ENCODE assay signal across 10 cellular contexts in genomic region chr10:110834622-110835219, GRCh38. TPM values are rescaled to one million over a fixed set of nuclear protein-coding genes. Genes with fewer than 3 reads are reported as not detected.
A peak's percentile ranks its signal among the peaks of the same experiment; 100 is the strongest.
DNase-seq lines count a peak whose midpoint lies in the region; ATAC-seq, FAIRE-seq and TF ChIP-seq lines count a peak whose summit lies in the region.
"Had no signal": no experiment of that assay in that cellular context is flagged by ENCODE, and none has a peak within 500 bp of the region (broad histone marks: within the 10 kb centered on the region; RNA-seq: fewer than 3 reads in every experiment).

No MANE protein-coding gene starts in this region.

- DNase-seq in NCI-H2227 treated with DMSO at 0.1 percent for 48 hours (lab: John Stamatoyannopoulos, UW) (peak; percentile 57), endothelial cell (ENCODE audit: low spot score) (no peak), ovary (peak; percentile 67 to 83 (median 74)), OCI-M1 (lab: John Stamatoyannopoulos, UW) (no peak), HAP-1 (ENCODE audit: low spot score in 2 of 2) (no peak)
- no peak for DNase-seq in effector memory CD8-positive, alpha-beta T cell
- DNase-seq: right lobe of liver had no signal

- TF ChIP-seq POLR2A in ovary (IDR thresholded peaks at IDR 0.05), result peak; percentile 18

- FAIRE-seq in G401.6 (lab: Jason Lieb, UNC), result peak; percentile 97
- FAIRE-seq: astrocyte had no signal

- H3K9me3 ChIP-seq in ovary, result no peaks in the 10 kb centered on the region
- no peaks in the 10 kb centered on the region for H3K9me3 ChIP-seq in HAP-1
- H3K9me3 ChIP-seq: right lobe of liver had no signal

- 9 to 18% (median 11%) methylated on average over 6 of the region's 6 CpGs for WGBS in ovary, 3 donors

- H3K4me3 Mint-ChIP-seq in endothelial cell (ENCODE audit: unreplicated experiment), result no peak overlapping the region
- no peak overlapping the region for H3K4me3 Mint-ChIP-seq in effector memory CD8-positive, alpha-beta T cell

- peak overlapping the region; percentile 1 to 85 for H3K27ac ChIP-seq in ovary
- H3K27ac ChIP-seq: right lobe of liver had no signal

- H3K4me1 Mint-ChIP-seq in endothelial cell (ENCODE audit: unreplicated experiment), result peaks cover 27% of the 10 kb centered on the region
- peaks cover 4% of the 10 kb centered on the region in 2 donors for H3K4me1 Mint-ChIP-seq in effector memory CD8-positive, alpha-beta T cell (ENCODE audit: low read depth in 2 of 2)

- H3K27me3 ChIP-seq in ovary, result no peaks in the 10 kb centered on the region
- H3K27me3 ChIP-seq in HAP-1 (ENCODE audit: low read depth), result no peaks in the 10 kb centered on the region
- H3K27me3 ChIP-seq: right lobe of liver had no signal

- H3K36me3 ChIP-seq in ovary (no peaks in the 10 kb centered on the region), HAP-1 (replicated peaks) (no peaks in the 10 kb centered on the region)
- H3K36me3 ChIP-seq: right lobe of liver had no signal

- H3K9me3 Mint-ChIP-seq in endothelial cell (ENCODE audit: unreplicated experiment), result no peaks in the 10 kb centered on the region
- H3K9me3 Mint-ChIP-seq in effector memory CD8-positive, alpha-beta T cell, result no peaks in the 10 kb centered on the region

- H3K4me1 ChIP-seq in ovary (ENCODE audit: insufficient read depth), result peaks cover 43% of the 10 kb centered on the region
- H3K4me1 ChIP-seq in HAP-1, result no peaks in the 10 kb centered on the region
- H3K4me1 ChIP-seq: right lobe of liver had no signal

- TF ChIP-seq EP300 in ovary (IDR thresholded peaks at IDR 0.05), result no peak

- intact Hi-C loops in ovary (cut with DNase I), result loop anchor here in 1 of 4 donors (5.0 kb wide), 1 partner anchor 38 kb away; the partner anchor contains the start of gene PDCD4

- in situ Hi-C loops in HAP-1 (cut with MboI; ENCODE audit: low sequenced_read_pairs), result no loop called here

- no peaks in the 10 kb centered on the region for H3K36me3 Mint-ChIP-seq in endothelial cell (ENCODE audit: low read depth, unreplicated experiment)
- no peaks in the 10 kb centered on the region for H3K36me3 Mint-ChIP-seq in effector memory CD8-positive, alpha-beta T cell (ENCODE audit: insufficient read depth)

- H3K4me3 ChIP-seq in ovary (no peak overlapping the region), HAP-1 (no peak overlapping the region)
- H3K4me3 ChIP-seq: right lobe of liver had no signal

- H3K27ac Mint-ChIP-seq in endothelial cell (ENCODE audit: unreplicated experiment), result peak overlapping the region; percentile 72
- peak overlapping the region in 1 of 2 donors; percentile 49 for H3K27ac Mint-ChIP-seq in effector memory CD8-positive, alpha-beta T cell

- TF ChIP-seq CTCF in endothelial cell (IDR thresholded peaks at IDR 0.05; ENCODE audit: unreplicated experiment) (no peak), ovary (IDR thresholded peaks at IDR 0.05) (no peak)

- no peak for ATAC-seq in effector memory CD8-positive, alpha-beta T cell (replicated peaks)
- no peak for ATAC-seq in HG02870 (IDR thresholded peaks at IDR 0.05; ENCODE audit: unreplicated experiment)

- H3K27me3 Mint-ChIP-seq in endothelial cell (ENCODE audit: unreplicated experiment), result peaks cover 3% of the 10 kb centered on the region
- no peaks in the 10 kb centered on the region for H3K27me3 Mint-ChIP-seq in effector memory CD8-positive, alpha-beta T cell

RNA-seq across cellular contexts. Expression of gene PDCD4, which starts 37.0 kb away (rescaled TPM):
- 50.4 TPM for total RNA-seq in endothelial cell (ENCODE audit: unreplicated experiment)
- total RNA-seq in ovary, result 100 to 1,000 TPM; 103 to 399 (median 185) TPM
- polyA plus RNA-seq in ovary, result 100 to 1,000 TPM; 136 to 209 TPM

Comparison
In these comparisons a context has a peak if more than half of its experiments do, and no peak if none do; other contexts are left out.
1. DNase-seq: peak in NCI-H2227 treated with DMSO at 0.1 percent for 48 hours (single experiment) and ovary (5 of 5); none in endothelial cell (single experiment), OCI-M1 (single experiment), HAP-1 (0 of 2) and effector memory CD8-positive, alpha-beta T cell (0 of 3).